In genomic region chr2:98665638-98666037, GRCh38 we compare ENCODE assay signal across 21 cellular contexts. TPM values are rescaled to one million over a fixed set of nuclear protein-coding genes. Genes with fewer than 3 reads are reported as not detected.
DNase-seq lines count a peak whose midpoint lies in the region; ATAC-seq and TF ChIP-seq lines count a peak whose summit lies in the region.
"Had no signal": no experiment of that assay in that cellular context is flagged by ENCODE, and none has a peak within 500 bp of the region (broad histone marks: within the 10 kb centered on the region; RNA-seq: fewer than 3 reads in every experiment).

No MANE protein-coding gene starts in this region.

- H3K36me3 Mint-ChIP-seq in activated T-cell treated with anti-CD3 and anti-CD28 coated beads, Interleukin-2, amount 50 U/mL, for 24 hours (ENCODE audit: low read depth): peaks cover 65% of the 10 kb centered on the region
- H3K36me3 Mint-ChIP-seq in Calu3 (ENCODE audit: insufficient read depth, unreplicated experiment) (no peaks in the 10 kb centered on the region), progenitor cell of endocrine pancreas (ENCODE audit: insufficient read depth) (peaks cover 38% of the 10 kb centered on the region)
- peaks cover 34 to 58% of the 10 kb centered on the region in 2 donors for H3K36me3 Mint-ChIP-seq in activated naive CD4-positive, alpha-beta T cell treated with anti-CD3 and anti-CD28 coated beads, Interleukin-2, amount 50 U/mL, for 72 hours
- H3K36me3 Mint-ChIP-seq in natural killer cell treated with Interleukin-12 subunit alpha and Interleukin-12 subunit beta and Interleukin-15 and Interleukin-18, amount 100 ng/mL, for 72 hours: peaks cover 24% of the 10 kb centered on the region

- H3K4me3 Mint-ChIP-seq in activated T-cell treated with anti-CD3 and anti-CD28 coated beads, Interleukin-2, amount 50 U/mL, for 24 hours: no peak overlapping the region
- H3K4me3 Mint-ChIP-seq in Calu3 (ENCODE audit: low read depth, unreplicated experiment) (no peak overlapping the region), progenitor cell of endocrine pancreas (ENCODE audit: low read depth) (no peak overlapping the region)
- no peak overlapping the region for H3K4me3 Mint-ChIP-seq in natural killer cell treated with Interleukin-12 subunit alpha and Interleukin-12 subunit beta and Interleukin-15 and Interleukin-18, amount 100 ng/mL, for 72 hours
- H3K4me3 Mint-ChIP-seq: naive B cell had no signal

- CTCF ChIA-PET in Calu3 (lab: Charles Lee): no interaction called here

- BruUV-seq in Calu3 (replicated peaks; lab: Mats Ljungman, UMichigan): no TSS peak

- H3K27ac Mint-ChIP-seq in activated T-cell treated with anti-CD3 and anti-CD28 coated beads, Interleukin-2, amount 50 U/mL, for 24 hours: peak overlapping the region; percentile 94
- H3K27ac Mint-ChIP-seq in Calu3 (ENCODE audit: unreplicated experiment): peak overlapping the region; percentile 26
- H3K27ac Mint-ChIP-seq in activated naive CD4-positive, alpha-beta T cell treated with anti-CD3 and anti-CD28 coated beads, Interleukin-2, amount 50 U/mL, for 72 hours: peak overlapping the region; percentile 69 to 89
- peak overlapping the region; percentile 84 to 91 for H3K27ac Mint-ChIP-seq in natural killer cell treated with Interleukin-12 subunit alpha and Interleukin-12 subunit beta and Interleukin-15 and Interleukin-18, amount 100 ng/mL, for 72 hours
- no peak overlapping the region for H3K27ac Mint-ChIP-seq in progenitor cell of endocrine pancreas

- TF ChIP-seq CTCF in Calu3 (IDR thresholded peaks at IDR 0.05; ENCODE audit: unreplicated experiment) (no peak), progenitor cell of endocrine pancreas (IDR thresholded peaks at IDR 0.05; ENCODE audit: unreplicated experiment) (no peak)

- H3K4me1 Mint-ChIP-seq in activated T-cell treated with anti-CD3 and anti-CD28 coated beads, Interleukin-2, amount 50 U/mL, for 24 hours (ENCODE audit: low read depth): peaks cover 74% of the 10 kb centered on the region
- H3K4me1 Mint-ChIP-seq in Calu3 (ENCODE audit: low read depth, unreplicated experiment) (peaks cover 5% of the 10 kb centered on the region), progenitor cell of endocrine pancreas (ENCODE audit: low read depth) (no peaks in the 10 kb centered on the region)
- peaks cover 40 to 43% of the 10 kb centered on the region in 2 donors for H3K4me1 Mint-ChIP-seq in natural killer cell treated with Interleukin-12 subunit alpha and Interleukin-12 subunit beta and Interleukin-15 and Interleukin-18, amount 100 ng/mL, for 72 hours (ENCODE audit: low read depth in 2 of 2)

- H3K27me3 Mint-ChIP-seq in activated T-cell treated with anti-CD3 and anti-CD28 coated beads, Interleukin-2, amount 50 U/mL, for 24 hours: no peaks in the 10 kb centered on the region
- no peaks in the 10 kb centered on the region for H3K27me3 Mint-ChIP-seq in Calu3 (ENCODE audit: unreplicated experiment)
- H3K27me3 Mint-ChIP-seq in natural killer cell treated with Interleukin-12 subunit alpha and Interleukin-12 subunit beta and Interleukin-15 and Interleukin-18, amount 100 ng/mL, for 72 hours: no peaks in the 10 kb centered on the region
- no peaks in the 10 kb centered on the region for H3K27me3 Mint-ChIP-seq in progenitor cell of endocrine pancreas
- H3K27me3 Mint-ChIP-seq: naive B cell had no signal

- ATAC-seq in activated naive CD4-positive, alpha-beta T cell treated with anti-CD3 and anti-CD28 coated beads, Interleukin-2, amount 50 U/mL, for 72 hours: peak in 1 of 2 donors; percentile 67
- no peak for ATAC-seq in natural killer cell treated with Interleukin-12 subunit alpha and Interleukin-12 subunit beta and Interleukin-15 and Interleukin-18, amount 100 ng/mL, for 72 hours
- no peak for ATAC-seq in GM19452 (IDR thresholded peaks at IDR 0.05; ENCODE audit: unreplicated experiment)
- ATAC-seq: activated CD4-positive, CD25-positive, alpha-beta regulatory T cell treated with anti-CD3 and anti-CD28 coated beads, Interleukin-2, amount 50 U/mL, for 24 hours had no signal

- H3K9me3 Mint-ChIP-seq in activated T-cell treated with anti-CD3 and anti-CD28 coated beads, Interleukin-2, amount 50 U/mL, for 24 hours: peaks cover 20% of the 10 kb centered on the region
- H3K9me3 Mint-ChIP-seq in Calu3 (ENCODE audit: low read depth, unreplicated experiment) (peaks cover 8% of the 10 kb centered on the region), progenitor cell of endocrine pancreas (ENCODE audit: low read depth) (peaks cover 5% of the 10 kb centered on the region)
- peaks cover 18 to 26% of the 10 kb centered on the region in 2 donors for H3K9me3 Mint-ChIP-seq in activated naive CD4-positive, alpha-beta T cell treated with anti-CD3 and anti-CD28 coated beads, Interleukin-2, amount 50 U/mL, for 72 hours
- peaks cover 14% of the 10 kb centered on the region for H3K9me3 Mint-ChIP-seq in natural killer cell treated with Interleukin-12 subunit alpha and Interleukin-12 subunit beta and Interleukin-15 and Interleukin-18, amount 100 ng/mL, for 72 hours

- intact Hi-C loops in Calu3 (cut with micrococcal nuclease; ENCODE audit: unreplicated experiment): no loop called here

- DNase-seq in activated T-cell treated with anti-CD3 and anti-CD28 coated beads, Interleukin-2, amount 50 U/mL, for 24 hours: no peak
- DNase-seq in activated T-cell treated with anti-CD3 and anti-CD28 coated beads for 4 hours (no peak), Calu3 (no peak), progenitor cell of endocrine pancreas (ENCODE audit: low spot score, unreplicated experiment) (no peak), NCI-H2171 (lab: John Stamatoyannopoulos, UW) (no peak)
- DNase-seq in activated naive CD4-positive, alpha-beta T cell treated with anti-CD3 and anti-CD28 coated beads, Interleukin-2, amount 50 U/mL, for 72 hours (ENCODE audit: low spot score in 2 of 2): no peak
- no peak for DNase-seq in natural killer cell treated with Interleukin-12 subunit alpha and Interleukin-12 subunit beta and Interleukin-15 and Interleukin-18, amount 100 ng/mL, for 72 hours (ENCODE audit: low spot score)
- DNase-seq: brain microvascular endothelial cell, H7, KBM-7, mesenchymal stem cell, naive B cell, NCI-H1048, NCI-H187 treated with DMSO at 0.1 percent for 48 hours, NCI-H2227 treated with DMSO at 0.1 percent for 48 hours, Peyer's patch, sigmoid colon, SJCRH30, T-helper 9 cell had no signal

RNA-seq across cellular contexts. Expression of gene UNC50, which starts 57.2 kb away (rescaled TPM):
- 30.5 and 33.0 TPM in 2 replicates for total RNA-seq in Calu3 (2022)
- total RNA-seq in activated naive CD4-positive, alpha-beta T cell treated with anti-CD3 and anti-CD28 coated beads, Interleukin-2, amount 50 U/mL, for 72 hours: 10 to 100 TPM; 21.6 to 23.8 TPM
- 10 to 100 TPM; 29.6 to 31.8 TPM for total RNA-seq in natural killer cell treated with Interleukin-12 subunit alpha and Interleukin-12 subunit beta and Interleukin-15 and Interleukin-18, amount 100 ng/mL, for 72 hours
- total RNA-seq in progenitor cell of endocrine pancreas: 39.3 and 43.4 TPM in 2 replicates

RNA-seq across cellular contexts. Expression of gene COA5, which starts 57.3 kb away (rescaled TPM):
- total RNA-seq in Calu3 (2022): 24.9 and 27.8 TPM in 2 replicates
- 10 to 100 TPM; 25.0 to 30.3 TPM for total RNA-seq in activated naive CD4-positive, alpha-beta T cell treated with anti-CD3 and anti-CD28 coated beads, Interleukin-2, amount 50 U/mL, for 72 hours
- 10 to 100 TPM; 16.6 to 21.4 TPM for total RNA-seq in natural killer cell treated with Interleukin-12 subunit alpha and Interleukin-12 subunit beta and Interleukin-15 and Interleukin-18, amount 100 ng/mL, for 72 hours
- 45.2 TPM in 2 replicates for total RNA-seq in progenitor cell of endocrine pancreas
